Comparison of ENCODE assay signal across 27 cellular contexts in the genomic region with DNA sequence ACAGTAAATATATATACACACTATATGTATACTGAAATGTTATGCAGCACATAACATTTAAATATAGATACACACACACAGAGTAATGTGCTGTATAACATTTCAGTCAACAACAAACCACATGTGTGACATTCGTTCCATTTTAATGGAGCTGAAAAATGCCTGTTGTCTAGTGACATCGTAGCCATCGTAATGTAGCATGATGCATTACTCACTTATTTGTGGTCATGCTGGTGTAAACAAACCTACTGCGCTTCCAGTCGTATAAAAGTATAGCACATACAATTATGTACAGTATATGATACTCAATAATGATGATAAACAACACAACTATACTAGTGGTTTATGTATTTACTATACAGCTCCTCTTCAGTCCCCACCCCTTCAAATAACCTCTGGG.
"Had no signal": no experiment of that assay in that cellular context is flagged by ENCODE, and none has a peak within 500 bp of the region (broad histone marks: within the 10 kb centered on the region; RNA-seq: fewer than 3 reads in every experiment).

No MANE protein-coding gene starts in this region.

- H3K79me2 ChIP-seq: hepatocyte had no signal

- H3K4me3 ChIP-seq: esophagus squamous epithelium, gastrocnemius medialis, hepatocyte, ovary, right lobe of liver, skin epidermis, upper lobe of left lung had no signal

- H3K9me3 Mint-ChIP-seq: activated B cell treated with CpG ODN at 0.5 μM for 24 hours; activated T-helper 2 cell treated with anti-CD3 and anti-CD28 coated beads, Interferon-gamma antibody, Interleukin-2, Interleukin-4, amounts not matched to agents 10 μg/mL and 5 μg/mL and 100 μg/mL, durations not matched to agents 14 hours and 24 hours and 36 hours; naive thymus-derived CD4-positive, alpha-beta T cell; stimulated activated naive CD8-positive, alpha-beta T cell treated with anti-CD3 and anti-CD28 coated beads, Interleukin-15, Interleukin-2, amounts not matched to agents 100 ng/mL and 50 ng/mL, for 24 hours had no signal

- H3K27me3 ChIP-seq: esophagus squamous epithelium, gastrocnemius medialis, hepatocyte, ovary, right lobe of liver, upper lobe of left lung had no signal

- H3K27ac Mint-ChIP-seq: activated B cell treated with CpG ODN at 0.5 μM for 24 hours; activated CD4-positive, alpha-beta T cell treated with anti-CD3 and anti-CD28 coated beads for 36 hours; activated CD8-positive, alpha-beta memory T cell treated with anti-CD3 and anti-CD28 coated beads, Interleukin-2, amount 10 ng/mL, durations not matched to agents 7 days and 5 days; activated CD8-positive, alpha-beta T cell treated with anti-CD3 and anti-CD28 coated beads, Interleukin-2, amount 10 ng/mL, durations not matched to agents 7 days and 5 days; activated naive CD8-positive, alpha-beta T cell; activated T-helper 2 cell treated with anti-CD3 and anti-CD28 coated beads, Interferon-gamma antibody, Interleukin-2, Interleukin-4, amounts not matched to agents 10 μg/mL and 5 μg/mL and 100 μg/mL, durations not matched to agents 14 hours and 24 hours and 36 hours; naive thymus-derived CD4-positive, alpha-beta T cell; progenitor cell of endocrine pancreas; stimulated activated naive CD8-positive, alpha-beta T cell treated with anti-CD3 and anti-CD28 coated beads, Interleukin-15, Interleukin-2, amounts not matched to agents 100 ng/mL and 50 ng/mL, for 24 hours had no signal

- H2AFZ ChIP-seq: hepatocyte had no signal

- H3K4me1 Mint-ChIP-seq: activated B cell treated with CpG ODN at 0.5 μM for 24 hours; activated CD4-positive, alpha-beta T cell treated with anti-CD3 and anti-CD28 coated beads for 36 hours; naive thymus-derived CD4-positive, alpha-beta T cell had no signal

- H3K27me3 Mint-ChIP-seq: activated B cell treated with CpG ODN at 0.5 μM for 24 hours; activated CD8-positive, alpha-beta memory T cell treated with anti-CD3 and anti-CD28 coated beads, Interleukin-2, amount 10 ng/mL, durations not matched to agents 7 days and 5 days; activated naive CD8-positive, alpha-beta T cell; progenitor cell of endocrine pancreas; stimulated activated naive CD8-positive, alpha-beta T cell treated with anti-CD3 and anti-CD28 coated beads, Interleukin-15, Interleukin-2, amounts not matched to agents 100 ng/mL and 50 ng/mL, for 24 hours had no signal

- H3K4me3 Mint-ChIP-seq: activated B cell treated with CpG ODN at 0.5 μM for 24 hours; activated CD4-positive, alpha-beta T cell treated with anti-CD3 and anti-CD28 coated beads for 36 hours; activated CD8-positive, alpha-beta memory T cell treated with anti-CD3 and anti-CD28 coated beads, Interleukin-2, amount 10 ng/mL, durations not matched to agents 7 days and 5 days; activated CD8-positive, alpha-beta T cell treated with anti-CD3 and anti-CD28 coated beads, Interleukin-2, amount 10 ng/mL, durations not matched to agents 7 days and 5 days; activated naive CD8-positive, alpha-beta T cell; naive thymus-derived CD4-positive, alpha-beta T cell; stimulated activated naive CD8-positive, alpha-beta T cell treated with anti-CD3 and anti-CD28 coated beads, Interleukin-15, Interleukin-2, amounts not matched to agents 100 ng/mL and 50 ng/mL, for 24 hours had no signal

- H3K36me3 ChIP-seq: esophagus squamous epithelium, gastrocnemius medialis, ovary, right lobe of liver, upper lobe of left lung had no signal

- H3K36me3 Mint-ChIP-seq: activated CD8-positive, alpha-beta memory T cell treated with anti-CD3 and anti-CD28 coated beads, Interleukin-2, amount 10 ng/mL, durations not matched to agents 7 days and 5 days; activated naive CD8-positive, alpha-beta T cell; naive thymus-derived CD4-positive, alpha-beta T cell had no signal

- H3K27ac ChIP-seq: epithelial cell of prostate, esophagus squamous epithelium, gastrocnemius medialis, hepatocyte, ovary, right lobe of liver, skin epidermis, upper lobe of left lung had no signal

- H3K9me3 ChIP-seq: esophagus squamous epithelium, gastrocnemius medialis, ovary, right lobe of liver, upper lobe of left lung had no signal

- H3K4me2 ChIP-seq: hepatocyte had no signal

- FAIRE-seq: bronchial epithelial cell, colon, kidney had no signal

- ATAC-seq: activated CD4-positive, alpha-beta T cell treated with anti-CD3 and anti-CD28 coated beads for 36 hours; activated CD8-positive, alpha-beta memory T cell treated with anti-CD3 and anti-CD28 coated beads, Interleukin-2, amount 10 ng/mL, durations not matched to agents 7 days and 5 days; activated CD8-positive, alpha-beta T cell treated with anti-CD3 and anti-CD28 coated beads, Interleukin-2, amount 10 ng/mL, durations not matched to agents 7 days and 5 days; left colon; naive thymus-derived CD4-positive, alpha-beta T cell had no signal

- DNase-seq: activated B cell treated with CpG ODN at 0.5 μM for 24 hours; activated CD8-positive, alpha-beta memory T cell treated with anti-CD3 and anti-CD28 coated beads, Interleukin-2, amount 10 ng/mL, durations not matched to agents 7 days and 5 days; activated CD8-positive, alpha-beta T cell treated with anti-CD3 and anti-CD28 coated beads, Interleukin-2, amount 10 ng/mL, durations not matched to agents 7 days and 5 days; activated T-cell treated with anti-CD3 and anti-CD28 coated beads, Interleukin-2, amount 50 U/mL, for 48 hours; anterior cingulate cortex; effector CD8-positive, alpha-beta T cell; esophagus squamous epithelium; kidney; left colon; midbrain; naive thymus-derived CD4-positive, alpha-beta T cell; ovary; right lobe of liver; stimulated activated CD4-positive, alpha-beta T cell treated with anti-CD3 and anti-CD28 coated beads, Interleukin-12 subunit alpha, Interleukin-12 subunit beta, amount 100 ng/mL, for 4 hours; stimulated activated CD4-positive, alpha-beta T cell treated with anti-CD3 and anti-CD28 coated beads, Interleukin-4, amount 100 ng/mL, for 1 hour; upper lobe of left lung had no signal

- H3K4me1 ChIP-seq: esophagus squamous epithelium, upper lobe of left lung had no signal
